Comparison of ENCODE assay signal across 11 cellular contexts in genomic region chr14:101889898-101890297, GRCh38.
DNase-seq lines count a peak whose midpoint lies in the region; ATAC-seq, FAIRE-seq and TF ChIP-seq lines count a peak whose summit lies in the region.
"Had no signal": no experiment of that assay in that cellular context is flagged by ENCODE, and none has a peak within 500 bp of the region (broad histone marks: within the 10 kb centered on the region; RNA-seq: fewer than 3 reads in every experiment).

No MANE protein-coding gene starts in this region.

- dilution Hi-C loops in mammary epithelial cell (cut with HindIII; ENCODE audit: low sequenced_read_pairs) = no loop called here

- peaks cover 72% of the 10 kb centered on the region for H3K36me3 Mint-ChIP-seq in MCF 10A (ENCODE audit: insufficient read depth, unreplicated experiment)

- no peak overlapping the region for H3K27ac ChIP-seq in mammary epithelial cell (ENCODE audit: insufficient read depth, low read depth, low read length)
- H3K27ac ChIP-seq in PC-3 (ENCODE audit: low read length) = no peak overlapping the region

- CTCF ChIA-PET in MCF 10A (lab: Yijun Ruan, JAX) = no interaction called here
- CTCF ChIA-PET in mammary epithelial cell (lab: Charles Lee; ENCODE audit: low non-redundant PET) = no interaction called here
- CTCF ChIA-PET in PC-3 (lab: Charles Lee) = no interaction called here

- WGBS in mammary epithelial cell (ENCODE audit: low coverage, missing lambda C conversion rate) = 96% methylated on average over 7 of the region's 7 CpGs

- TF ChIP-seq CTCF in MCF 10A (IDR thresholded peaks at IDR 0.05; ENCODE audit: unreplicated experiment) (peak; percentile 5), mammary epithelial cell (conservative IDR thresholded peaks at IDR 0.05 in 1 of 2, IDR thresholded peaks at IDR 0.05 in 1 of 2; ENCODE audit: extremely low read depth in 1 of 2, insufficient read depth in 1 of 2, low read depth in 1 of 2, low read length in 2 of 2) (no peak), PC-3 (conservative IDR thresholded peaks at IDR 0.05; ENCODE audit: low read depth, low read length) (peak; percentile 47)

- H3K27me3 ChIP-seq in mammary epithelial cell (ENCODE audit: insufficient read depth, low read length) (no peaks in the 10 kb centered on the region), PC-3 (ENCODE audit: low read length) (no peaks in the 10 kb centered on the region)

- H2AFZ ChIP-seq in mammary epithelial cell (ENCODE audit: low read depth, low read length) (no peak overlapping the region), PC-3 (ENCODE audit: low read length) (no peak overlapping the region)

- H3K4me2 ChIP-seq in mammary epithelial cell (ENCODE audit: insufficient read depth, low read depth, low read length) (no peak overlapping the region), PC-3 (ENCODE audit: low read length) (no peak overlapping the region)

- BruUV-seq in MCF 10A (replicated peaks; lab: Mats Ljungman, UMichigan) = no TSS peak
- no TSS peak for BruUV-seq in mammary epithelial cell (replicated peaks; lab: Mats Ljungman, UMichigan)
- BruUV-seq in PC-3 (replicated peaks; lab: Mats Ljungman, UMichigan) = no TSS peak

- POLR2A ChIA-PET in MCF 10A (lab: Yijun Ruan, JAX) (no interaction called here), PC-3 (lab: Charles Lee; ENCODE audit: unreplicated experiment) (no interaction called here)

- no peak overlapping the region for H3K4me3 Mint-ChIP-seq in MCF 10A (ENCODE audit: unreplicated experiment)

- no peak overlapping the region for H3K4me3 ChIP-seq in mammary epithelial cell (replicated peaks in 1 of 3; ENCODE audit: insufficient read depth in 1 of 3, low read depth in 2 of 3, low read length in 3 of 3)
- H3K4me3 ChIP-seq in PC-3 (ENCODE audit: low read length) = no peak overlapping the region

- no peaks in the 10 kb centered on the region for H3K79me2 ChIP-seq in mammary epithelial cell (ENCODE audit: insufficient read depth, low read length)
- H3K79me2 ChIP-seq in PC-3 (ENCODE audit: low read length) = no peaks in the 10 kb centered on the region

- H3K9me2 ChIP-seq in PC-3 (replicated peaks; ENCODE audit: low read length) = no peaks in the 10 kb centered on the region

- DNase-seq in MCF 10A (ENCODE audit: unreplicated experiment) = peak; percentile 0
- no peak for DNase-seq in mammary epithelial cell
- DNase-seq in PC-3 = peak; percentile 27
- DNase-seq in fibroblast of gingiva (ENCODE audit: low read depth) = peak; percentile 43
- DNase-seq in ureter (ENCODE audit: low spot score) = peak; percentile 7
- DNase-seq in NCI-H1092 treated with DMSO at 0.1 percent for 48 hours (lab: John Stamatoyannopoulos, UW) = no peak
- no peak for DNase-seq in urothelium cell line (ENCODE audit: low spot score)
- DNase-seq in kidney glomerular epithelial cell (lab: John Stamatoyannopoulos, UW) = no peak
- DNase-seq: activated naive CD4-positive, alpha-beta T cell treated with anti-CD3 and anti-CD28 coated beads, Interleukin-2, amount 50 U/mL, for 16 hours had no signal

- no peak overlapping the region for H3K27ac Mint-ChIP-seq in MCF 10A (ENCODE audit: low read depth, unreplicated experiment)

- H3K4me1 ChIP-seq in mammary epithelial cell (ENCODE audit: insufficient read depth, low read length) = no peaks in the 10 kb centered on the region
- H3K4me1 ChIP-seq in PC-3 (ENCODE audit: insufficient read depth, low read length) = no peaks in the 10 kb centered on the region

- peak; percentile 51 for ATAC-seq in PC-3
- ATAC-seq: sciatic nerve had no signal

- no peaks in the 10 kb centered on the region for H4K20me1 ChIP-seq in mammary epithelial cell (ENCODE audit: insufficient read depth, low read length)
- no peaks in the 10 kb centered on the region for H4K20me1 ChIP-seq in PC-3 (ENCODE audit: low read length)

- H3K9me3 ChIP-seq in mammary epithelial cell (replicated peaks; ENCODE audit: insufficient read depth, low read length) (no peaks in the 10 kb centered on the region), PC-3 (ENCODE audit: low read length) (no peaks in the 10 kb centered on the region)

- H3K36me3 ChIP-seq in mammary epithelial cell (ENCODE audit: insufficient read depth, low read length) = peaks cover 10% of the 10 kb centered on the region
- peaks cover 7% of the 10 kb centered on the region; the same call in 1 of the 2 replicates for H3K36me3 ChIP-seq in PC-3 (ENCODE audit: low read depth, low read length)

- no peaks in the 10 kb centered on the region for H3K4me1 Mint-ChIP-seq in MCF 10A (ENCODE audit: insufficient read depth, unreplicated experiment)

- in situ Hi-C loops in mammary epithelial cell (cut with MboI; ENCODE audit: low sequenced_read_pairs in 2 of 2) = no loop called here

- FAIRE-seq in urothelium cell line (lab: Jason Lieb, UNC) = no peak
- FAIRE-seq: HTR-8/SVneo had no signal

- intact Hi-C loops in MCF 10A (cut with micrococcal nuclease) (loop anchor here (10.0 kb wide), 1 partner anchor 115 kb away; no protein-coding TSS in a partner anchor), mammary epithelial cell (cut with micrococcal nuclease) (loop anchor here (5.0 kb wide), 1 partner anchor 118 kb away; no protein-coding TSS in a partner anchor), PC-3 (cut with micrococcal nuclease) (loop anchor here (1.0 to 10.0 kb wide), 2 partner anchors 120 to 185 kb away; no protein-coding TSS in a partner anchor)

- H3F3A ChIP-seq in PC-3 (ENCODE audit: low read length, unreplicated experiment) = no peaks in the 10 kb centered on the region

- H3K9ac ChIP-seq in mammary epithelial cell (ENCODE audit: insufficient read depth, low read length) (no peak overlapping the region), PC-3 (ENCODE audit: low read length) (no peak overlapping the region)

- H3K9me3 Mint-ChIP-seq in MCF 10A (ENCODE audit: unreplicated experiment) = no peaks in the 10 kb centered on the region

- no peaks in the 10 kb centered on the region for H3K27me3 Mint-ChIP-seq in MCF 10A (ENCODE audit: insufficient read depth, unreplicated experiment)

Comparison
In these comparisons a context has a peak if more than half of its experiments do, and no peak if none do; other contexts are left out.
1. DNase-seq: peak in MCF 10A (single experiment), PC-3 (single experiment), fibroblast of gingiva (single experiment) and ureter (single experiment); none in mammary epithelial cell (single experiment), NCI-H1092 treated with DMSO at 0.1 percent for 48 hours (single experiment), urothelium cell line (single experiment) and kidney glomerular epithelial cell (single experiment).
2. CTCF ChIP-seq: peak in MCF 10A (single experiment) and PC-3 (single experiment); none in mammary epithelial cell (0 of 2).